In the genomic region with DNA sequence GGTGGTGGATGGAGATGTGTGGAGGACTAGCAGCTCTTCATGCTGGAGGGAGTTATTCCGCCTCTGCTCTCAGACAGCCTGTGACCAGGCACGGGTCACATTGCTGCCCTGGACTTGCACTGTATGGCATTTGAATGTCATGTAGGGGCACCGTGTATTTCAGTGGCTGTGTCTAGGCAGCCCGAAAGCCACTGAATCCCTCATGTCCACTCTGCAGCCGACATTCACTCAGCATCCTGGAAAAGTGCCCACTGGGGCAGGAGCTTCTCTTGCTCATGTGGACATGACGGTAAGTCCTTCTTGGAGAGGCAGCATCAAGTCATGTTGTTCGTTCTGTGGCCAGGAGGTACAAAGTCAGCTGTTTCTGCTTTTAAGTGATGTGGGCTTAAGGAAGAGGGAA, we compare ENCODE assay signal across 18 cellular contexts.
DNase-seq lines count a peak whose midpoint lies in the region; ATAC-seq, FAIRE-seq and TF ChIP-seq lines count a peak whose summit lies in the region.
"Had no signal": no experiment of that assay in that cellular context is flagged by ENCODE, and none has a peak within 500 bp of the region (broad histone marks: within the 10 kb centered on the region; RNA-seq: fewer than 3 reads in every experiment).

No MANE protein-coding gene starts in this region.

- H3K4ac ChIP-seq in H1 (replicated peaks; ENCODE audit: insufficient read length, low read depth, low read length) = no peak overlapping the region

- no peak overlapping the region for H3K27ac ChIP-seq in H1 (ENCODE audit: low read depth, low read length)
- no peak overlapping the region for H3K27ac ChIP-seq in uterus
- H3K27ac ChIP-seq: ovary, WERI-Rb-1 had no signal

- H2BK20ac ChIP-seq in H1 (ENCODE audit: low read length) = no peak overlapping the region

- no peaks in the 10 kb centered on the region for H3K27me3 Mint-ChIP-seq in memory B cell
- H3K27me3 Mint-ChIP-seq: activated T-helper 17 cell treated with anti-CD3 and anti-CD28 coated beads, Interleukin-2, amount 50 U/mL, for 72 hours had no signal

- no peak overlapping the region for H3K4me2 ChIP-seq in H1 (ENCODE audit: insufficient read depth in 1 of 2, low read depth in 2 of 2, low read length in 2 of 2)

- no peak for TF ChIP-seq RAD21 in H1 (IDR thresholded peaks at IDR 0.05 in 1 of 2, conservative IDR thresholded peaks at IDR 0.05 in 1 of 2; ENCODE audit: low read depth in 2 of 2, low read length in 2 of 2)

- no peaks in the 10 kb centered on the region for H3K36me3 ChIP-seq in H1 (ENCODE audit: control insufficient read depth in 2 of 4, insufficient read depth in 4 of 4, low read length in 3 of 4)
- H3K36me3 ChIP-seq in uterus = no peaks in the 10 kb centered on the region
- H3K36me3 ChIP-seq: heart right ventricle, ovary, WERI-Rb-1 had no signal

- no peak overlapping the region for H3K18ac ChIP-seq in H1 (ENCODE audit: extremely low read depth, low read length)

- peak overlapping the region; percentile 42 for H3K27ac Mint-ChIP-seq in memory B cell
- H3K27ac Mint-ChIP-seq: activated CD8-positive, alpha-beta T cell treated with anti-CD3 and anti-CD28 coated beads, Interleukin-2, amount 10 ng/mL, durations not matched to agents 7 days and 5 days; activated T-helper 17 cell treated with anti-CD3 and anti-CD28 coated beads, Interleukin-2, amount 50 U/mL, for 72 hours had no signal

- H3K23me2 ChIP-seq in H1 (ENCODE audit: low read depth, low read length) = no peaks in the 10 kb centered on the region

- H3K9me3 ChIP-seq in H1 (ENCODE audit: insufficient read depth in 2 of 2, low read depth in 1 of 2, low read length in 1 of 2) = no peaks in the 10 kb centered on the region
- H3K9me3 ChIP-seq in uterus = no peaks in the 10 kb centered on the region
- H3K9me3 ChIP-seq: heart right ventricle, ovary had no signal

- no peak overlapping the region for H3K56ac ChIP-seq in H1 (replicated peaks; ENCODE audit: insufficient read length, low read depth, low read length)

- 0 out of 2 replicates have a peak overlapping the region, but pooled peaks have one; percentile 60 for H2AK5ac ChIP-seq in H1 (ENCODE audit: low read depth, low read length)

- POLR2A ChIA-PET in H1 (lab: Charles Lee; ENCODE audit: partially characterized antibody) = no interaction called here

- peaks cover 30% of the 10 kb centered on the region for H3K4me1 Mint-ChIP-seq in memory B cell
- H3K4me1 Mint-ChIP-seq: activated T-helper 17 cell treated with anti-CD3 and anti-CD28 coated beads, Interleukin-2, amount 50 U/mL, for 72 hours had no signal

- no peak for TF ChIP-seq POLR2A in H1 (IDR thresholded peaks at IDR 0.05; ENCODE audit: control extremely low read depth in 1 of 2, low read depth in 2 of 2, low read length in 2 of 2)
- TF ChIP-seq POLR2A in uterus (IDR thresholded peaks at IDR 0.05) = no peak

- no peaks in the 10 kb centered on the region for H3K27me3 ChIP-seq in H1 (replicated peaks in 1 of 4; ENCODE audit: control insufficient read depth in 3 of 4, extremely low read depth in 1 of 4, insufficient read depth in 3 of 4, low read length in 3 of 4)
- H3K27me3 ChIP-seq in uterus = no peaks in the 10 kb centered on the region
- H3K27me3 ChIP-seq: heart right ventricle, ovary had no signal

- no peak overlapping the region for H3K4me3 Mint-ChIP-seq in memory B cell
- H3K4me3 Mint-ChIP-seq: activated CD8-positive, alpha-beta T cell treated with anti-CD3 and anti-CD28 coated beads, Interleukin-2, amount 10 ng/mL, durations not matched to agents 7 days and 5 days; activated T-helper 17 cell treated with anti-CD3 and anti-CD28 coated beads, Interleukin-2, amount 50 U/mL, for 72 hours had no signal

- CTCF ChIA-PET in H1 (lab: Charles Lee; ENCODE audit: partially characterized antibody) = interaction anchor here (0.7 to 1.3 kb wide), 5 partner anchors 9 to 810 kb away, joined by 3 read pairs; no protein-coding TSS in a partner anchor

- WGBS in H1 (ENCODE audit: extremely low coverage in 1 of 2, insufficient coverage in 1 of 2, insufficient read length in 1 of 2, insufficient replicate concordance in 2 of 2, low coverage in 1 of 2, low lambda C conversion rate in 2 of 2, missing lambda C conversion rate in 1 of 2), 2 experiments = 89% methylated on average over 7 of the region's 7 CpGs; no CpG with 5 or more reads in 1 of the 2 experiments

- H3K79me2 ChIP-seq in H1 (ENCODE audit: control insufficient read depth in 1 of 2, insufficient read depth in 2 of 2, low read length in 2 of 2) = no peaks in the 10 kb centered on the region

- no peak overlapping the region for H4K8ac ChIP-seq in H1 (ENCODE audit: extremely low read depth, insufficient read depth, low read length)

- DNase-seq in left ventricle myocardium superior (no peak), cardiac septum (ENCODE audit: low spot score) (no peak), H1 (ENCODE audit: low read depth in 1 of 2, low spot score in 2 of 2) (no peak), memory B cell (ENCODE audit: low spot score in 2 of 2) (no peak), uterus (peak; percentile 41 to 42), DMS153 (lab: John Stamatoyannopoulos, UW) (no peak), T-helper 1 cell (no peak), NCI-H82 (lab: John Stamatoyannopoulos, UW) (no peak)
- DNase-seq: activated CD8-positive, alpha-beta T cell treated with anti-CD3 and anti-CD28 coated beads, Interleukin-2, amount 10 ng/mL, durations not matched to agents 7 days and 5 days; cortex of kidney; heart right ventricle; KG1; NCI-H1417 treated with DMSO at 0.1 percent for 48 hours; ovary; stimulated activated CD4-positive, alpha-beta T cell treated with anti-CD3 and anti-CD28 coated beads, Interleukin-12 subunit alpha, Interleukin-12 subunit beta, amount 100 ng/mL, for 4 hours; stimulated activated naive CD4-positive, alpha-beta T cell; WERI-Rb-1 had no signal

- no peak overlapping the region for H3K14ac ChIP-seq in H1 (ENCODE audit: insufficient read length)

- no peaks in the 10 kb centered on the region for H3K79me1 ChIP-seq in H1 (ENCODE audit: low read depth, low read length)

- no peak overlapping the region for H2BK12ac ChIP-seq in H1 (ENCODE audit: low read depth, low read length)

- no peak overlapping the region for H4K91ac ChIP-seq in H1 (replicated peaks; ENCODE audit: insufficient read length, low read length)

- H2BK120ac ChIP-seq in H1 (replicated peaks; ENCODE audit: low read depth, low read length) = no peak overlapping the region

- no peak overlapping the region for H3K23ac ChIP-seq in H1 (ENCODE audit: insufficient read length)

- H3K9me3 Mint-ChIP-seq in memory B cell = no peaks in the 10 kb centered on the region
- H3K9me3 Mint-ChIP-seq: activated T-helper 17 cell treated with anti-CD3 and anti-CD28 coated beads, Interleukin-2, amount 50 U/mL, for 72 hours had no signal

- H2BK15ac ChIP-seq in H1 (ENCODE audit: low read length) = no peak overlapping the region

- intact Hi-C loops in left ventricle myocardium superior (cut with micrococcal nuclease) (no loop called here), cardiac septum (cut with DNase I) (loop anchor here (5.0 kb wide), 1 partner anchor 225 kb away; no protein-coding TSS in a partner anchor), uterus (cut with DNase I; ENCODE audit: low total_unique reads) (no loop called here)

- H3K4me1 ChIP-seq in H1 (replicated peaks in 1 of 4; ENCODE audit: control insufficient read depth in 3 of 4, insufficient read depth in 4 of 4, low read length in 3 of 4) (no peaks in the 10 kb centered on the region), uterus (no peaks in the 10 kb centered on the region)

- no peak overlapping the region for H2BK5ac ChIP-seq in H1 (ENCODE audit: low read depth, low read length)

- TF ChIP-seq CTCF in H1 (IDR thresholded peaks at IDR 0.05; ENCODE audit: control extremely low read depth in 1 of 3, insufficient read depth in 1 of 3, low read depth in 1 of 3, low read length in 3 of 3) (no peak), uterus (IDR thresholded peaks at IDR 0.05) (no peak)

- no peak overlapping the region for H3K9ac ChIP-seq in H1 (replicated peaks in 1 of 4; ENCODE audit: extremely low read depth in 1 of 4, low read depth in 3 of 4, low read length in 3 of 4)

- H2AFZ ChIP-seq in H1 (ENCODE audit: low read length) = no peak overlapping the region

- no peak for TF ChIP-seq EP300 in H1 (IDR thresholded peaks at IDR 0.05; ENCODE audit: borderline replicate concordance in 1 of 2, low read depth in 2 of 2, low read length in 2 of 2)

- peaks cover 0 to 2% of the 10 kb centered on the region in 2 experiments for H4K20me1 ChIP-seq in H1 (replicated peaks in 1 of 2; ENCODE audit: control insufficient read depth in 1 of 2, insufficient read depth in 2 of 2, low read length in 2 of 2)

- no peak overlapping the region for H4K5ac ChIP-seq in H1 (ENCODE audit: insufficient read length, low read depth, low read length)

- H3K4me3 ChIP-seq in H1 (ENCODE audit: extremely low read depth in 1 of 4, insufficient read depth in 2 of 4, low read depth in 3 of 4, low read length in 4 of 4) = no peak overlapping the region
- H3K4me3 ChIP-seq in uterus = no peak overlapping the region
- H3K4me3 ChIP-seq: heart right ventricle, ovary had no signal

- FAIRE-seq in H1 (lab: Jason Lieb, UNC) = no peak

- ATAC-seq in left ventricle myocardium superior (peak; percentile 12), memory B cell (ENCODE audit: low read depth) (no peak)
- ATAC-seq: activated CD8-positive, alpha-beta T cell treated with anti-CD3 and anti-CD28 coated beads, Interleukin-2, amount 10 ng/mL, durations not matched to agents 7 days and 5 days; activated T-helper 17 cell treated with anti-CD3 and anti-CD28 coated beads, Interleukin-2, amount 50 U/mL, for 72 hours had no signal

- H3K36me3 Mint-ChIP-seq in memory B cell = no peaks in the 10 kb centered on the region

TF ChIP-seq in H1, 55 proteins besides CTCF, POLR2A, EP300 and RAD21:
- TF ChIP-seq SIRT6 (IDR thresholded peaks at IDR 0.05; ENCODE audit: low read length) = no peak
- no peak for TF ChIP-seq CREB1 (IDR thresholded peaks at IDR 0.05)
- TF ChIP-seq GTF2F1 (IDR thresholded peaks at IDR 0.05; ENCODE audit: borderline replicate concordance, low read depth, low read length) = no peak
- no peak for TF ChIP-seq RFX5 (IDR thresholded peaks at IDR 0.05; ENCODE audit: borderline replicate concordance, low read depth, low read length)
- no peak for TF ChIP-seq JUN (IDR thresholded peaks at IDR 0.05; ENCODE audit: low read depth, low read length)
- no peak for TF ChIP-seq NRF1 (IDR thresholded peaks at IDR 0.05; ENCODE audit: low read depth, low read length)
- TF ChIP-seq EZH2 (IDR thresholded peaks at IDR 0.05; ENCODE audit: low read depth, low read length, severe bottlenecking) = no peak
- TF ChIP-seq SAP30 (IDR thresholded peaks at IDR 0.05; ENCODE audit: insufficient read depth, insufficient replicate concordance, low read length) = no peak
- no peak for TF ChIP-seq BCL11A (IDR thresholded peaks at IDR 0.05; ENCODE audit: low read depth in 2 of 2, low read length in 2 of 2)
- no peak for TF ChIP-seq HDAC6 (IDR thresholded peaks at IDR 0.05; ENCODE audit: low read depth, low read length)
- TF ChIP-seq CHD2 (IDR thresholded peaks at IDR 0.05; ENCODE audit: low read length) = no peak
- TF ChIP-seq POLR2AphosphoS5 (IDR thresholded peaks at IDR 0.05; ENCODE audit: low read depth, low read length) = no peak
- no peak for TF ChIP-seq KDM4A (IDR thresholded peaks at IDR 0.05; ENCODE audit: low read depth, low read length, severe bottlenecking)

Comparison
In these comparisons a context has a peak if more than half of its experiments do, and no peak if none do; other contexts are left out.
1. DNase-seq: peak in uterus (2 of 2); none in left ventricle myocardium superior (single experiment), cardiac septum (single experiment), H1 (0 of 2), memory B cell (0 of 2), DMS153 (single experiment), T-helper 1 cell (0 of 5) and NCI-H82 (single experiment).